ENCODE assay signal across 10 cellular contexts in the genomic region with DNA sequence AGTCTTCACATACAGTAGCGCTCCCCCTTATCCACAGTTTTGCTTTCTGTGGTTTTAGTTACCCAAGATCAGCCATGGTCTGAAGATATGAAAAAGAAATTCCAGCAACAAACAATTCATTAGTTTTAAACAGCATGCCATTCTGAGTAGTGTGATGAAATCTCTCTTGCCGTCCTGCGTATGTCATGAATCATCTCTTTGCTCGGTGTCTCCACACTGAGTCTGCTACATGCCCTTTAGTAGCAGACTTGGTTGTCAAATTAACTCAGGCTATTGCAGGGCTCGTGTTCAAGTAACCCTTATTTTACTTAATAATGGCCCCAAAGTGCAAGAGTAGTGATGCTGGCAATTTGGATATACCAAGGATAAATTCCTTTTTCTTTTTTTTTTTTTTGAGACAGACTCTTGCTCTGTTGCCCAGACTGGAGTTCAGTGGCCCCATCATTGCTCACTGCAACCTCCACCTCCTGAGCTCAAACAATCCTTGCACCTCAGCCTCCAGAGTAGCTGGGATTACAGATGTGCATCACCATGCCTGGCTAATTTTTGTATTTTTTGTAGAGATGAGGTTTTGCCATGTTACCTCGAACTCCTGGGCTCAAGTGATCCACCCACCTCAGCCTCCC. TPM values are rescaled to one million over a fixed set of nuclear protein-coding genes. Genes with fewer than 3 reads are reported as not detected.
A peak's percentile ranks its signal among the peaks of the same experiment; 100 is the strongest.
DNase-seq lines count a peak whose midpoint lies in the region; ATAC-seq and TF ChIP-seq lines count a peak whose summit lies in the region.
"Had no signal": no experiment of that assay in that cellular context is flagged by ENCODE, and none has a peak within 500 bp of the region (broad histone marks: within the 10 kb centered on the region; RNA-seq: fewer than 3 reads in every experiment).

No MANE protein-coding gene starts in this region.

- no peak overlapping the region for H3K27ac Mint-ChIP-seq in natural killer cell

- TF ChIP-seq POLR2A in Peyer's patch (IDR thresholded peaks at IDR 0.05) (no peak), stomach (IDR thresholded peaks at IDR 0.05) (no peak)

- no peak for TF ChIP-seq EP300 in stomach (IDR thresholded peaks at IDR 0.05)

- no peak overlapping the region for H3K23ac ChIP-seq in trophoblast cell (ENCODE audit: low read length)

- H3K27me3 ChIP-seq in trophoblast cell (ENCODE audit: insufficient read depth, low read length) (no peaks in the 10 kb centered on the region), Peyer's patch (no peaks in the 10 kb centered on the region), stomach (no peaks in the 10 kb centered on the region)

- H2AFZ ChIP-seq in trophoblast cell (ENCODE audit: insufficient read depth, low read length, poor library complexity) = no peak overlapping the region

- H3K4ac ChIP-seq in trophoblast cell (ENCODE audit: low read depth, low read length) = no peak overlapping the region

- H3K4me1 ChIP-seq in trophoblast cell (ENCODE audit: control insufficient read depth in 1 of 2, insufficient read depth in 2 of 2, low read length in 2 of 2) = no peaks in the 10 kb centered on the region
- H3K4me1 ChIP-seq in Peyer's patch = no peaks in the 10 kb centered on the region
- H3K4me1 ChIP-seq in stomach = peaks cover 0 to 27% (median 12%) of the 10 kb centered on the region in 4 donors

- H2BK5ac ChIP-seq in trophoblast cell (ENCODE audit: low read depth, low read length, poor library complexity) = no peak overlapping the region

- H4K8ac ChIP-seq in trophoblast cell (ENCODE audit: low read depth, low read length) = no peak overlapping the region

- WGBS in trophoblast cell (ENCODE audit: extremely low coverage, insufficient coverage, insufficient read length) = no CpG with 5 or more reads among the region's 6 CpGs
- WGBS in stomach, 5 donors = 76 to 86% (median 82%) methylated on average over 6 of the region's 6 CpGs

- H3K4me2 ChIP-seq in trophoblast cell (ENCODE audit: low read length) = no peak overlapping the region

- H2BK12ac ChIP-seq in trophoblast cell (ENCODE audit: low read length) = no peak overlapping the region

- DNase-seq in H4 (ENCODE audit: low spot score) (peak; percentile 76), OCI-M1 (lab: John Stamatoyannopoulos, UW) (peak; percentile 81), epithelial cell of proximal tubule (ENCODE audit: low read depth) (peak; percentile 49), trophoblast cell (peak; percentile 64 to 82), Peyer's patch (no peak), natural killer cell (no peak), T-helper 1 cell (no peak), stomach (no peak)
- DNase-seq: activated CD4-positive, alpha-beta T cell treated with anti-CD3 and anti-CD28 coated beads, Interleukin-2, amount 50 U/mL, for 4 hours; stimulated activated CD4-positive, alpha-beta T cell treated with anti-CD3 and anti-CD28 coated beads, Interleukin-1b, Interleukin-23, amount 100 ng/mL, for 48 hours had no signal

- H2BK120ac ChIP-seq in trophoblast cell (ENCODE audit: insufficient read depth, low read length, poor library complexity) = no peak overlapping the region

- no peaks in the 10 kb centered on the region for H3K9me3 Mint-ChIP-seq in natural killer cell

- H3K36me3 ChIP-seq in trophoblast cell (ENCODE audit: control insufficient read depth in 1 of 2, insufficient read depth in 2 of 2, low read length in 2 of 2) (peaks cover 2% of the 10 kb centered on the region in 2 experiments), Peyer's patch (no peaks in the 10 kb centered on the region), stomach (no peaks in the 10 kb centered on the region)

- TF ChIP-seq CTCF in epithelial cell of proximal tubule (conservative IDR thresholded peaks at IDR 0.05; ENCODE audit: low read depth, low read length) (no peak), Peyer's patch (IDR thresholded peaks at IDR 0.05) (no peak), natural killer cell (IDR thresholded peaks at IDR 0.05) (no peak), stomach (IDR thresholded peaks at IDR 0.05) (no peak)

- intact Hi-C loops in natural killer cell (cut with micrococcal nuclease) = no loop called here
- intact Hi-C loops in stomach (cut with DNase I; ENCODE audit: low total_unique reads) = no loop called here

- H3K9me3 ChIP-seq in trophoblast cell (ENCODE audit: insufficient read depth, low read depth, low read length) (peaks cover 2% of the 10 kb centered on the region), Peyer's patch (no peaks in the 10 kb centered on the region), stomach (no peaks in the 10 kb centered on the region)

- H3K79me1 ChIP-seq in trophoblast cell (ENCODE audit: low read length) = no peaks in the 10 kb centered on the region

- H3K79me2 ChIP-seq in trophoblast cell (ENCODE audit: control insufficient read depth, insufficient read depth, low read length, poor library complexity) = no peaks in the 10 kb centered on the region

- H3K27me3 Mint-ChIP-seq in natural killer cell (ENCODE audit: low read depth in 2 of 2) = no peaks in the 10 kb centered on the region

- H3K14ac ChIP-seq in trophoblast cell (ENCODE audit: low read length) = no peak overlapping the region

- no peak overlapping the region for H3K9ac ChIP-seq in trophoblast cell (ENCODE audit: low read length)

- H3K18ac ChIP-seq in trophoblast cell (ENCODE audit: low read length) = no peak overlapping the region

- H2AK5ac ChIP-seq in trophoblast cell (ENCODE audit: low read length) = no peak overlapping the region

- H4K12ac ChIP-seq in trophoblast cell (ENCODE audit: low read depth, low read length) = no peak overlapping the region

- H3K4me1 Mint-ChIP-seq in natural killer cell = peaks cover 15 to 16% of the 10 kb centered on the region in 2 donors

- no peak overlapping the region for H4K91ac ChIP-seq in trophoblast cell (ENCODE audit: low read depth, low read length)

- H3K27ac ChIP-seq in trophoblast cell (ENCODE audit: low read depth, low read length) (no peak overlapping the region), Peyer's patch (no peak overlapping the region), stomach (no peak overlapping the region)

- no peak overlapping the region for H3K4me3 Mint-ChIP-seq in natural killer cell

- H3K4me3 ChIP-seq in epithelial cell of proximal tubule (ENCODE audit: low read depth, low read length) = no peak overlapping the region
- H3K4me3 ChIP-seq in trophoblast cell (ENCODE audit: low read depth, low read length) = no peak overlapping the region
- H3K4me3 ChIP-seq in Peyer's patch = no peak overlapping the region
- H3K4me3 ChIP-seq in stomach = no peak overlapping the region

- no peaks in the 10 kb centered on the region for H3K36me3 Mint-ChIP-seq in natural killer cell

- ATAC-seq in natural killer cell = no peak

RNA-seq across cellular contexts. Expression of a gene that starts 22.6 kb away (rescaled TPM):
- 7.9 and 15.5 TPM in 2 replicates for total RNA-seq in H4 (2014; rRNA removed; shearing (Covaris generic))
- total RNA-seq in epithelial cell of proximal tubule (25.9 and 35.9 TPM in 2 replicates), Peyer's patch (10 to 100 TPM; 36.6 to 51.7 (median 44.6) TPM), natural killer cell (10 to 100 TPM; 35.2 to 50.9 (median 44.2) TPM), stomach (10 to 100 TPM; 20.4 to 40.0 (median 25.0) TPM)
- 29.1 and 30.3 TPM in 2 replicates for polyA plus RNA-seq in trophoblast cell (2013)
- polyA plus RNA-seq in stomach = 10 to 100 TPM; 14.1 to 15.1 (median 14.5) TPM

Comparison
In these comparisons a context has a peak if more than half of its experiments do, and no peak if none do; other contexts are left out.
1. DNase-seq: peak in H4 (single experiment), OCI-M1 (single experiment), epithelial cell of proximal tubule (single experiment) and trophoblast cell (2 of 2); none in Peyer's patch (0 of 3), natural killer cell (single experiment), T-helper 1 cell (0 of 5) and stomach (single experiment).